Comparison of ENCODE assay signal across 9 cellular contexts in the genomic region with DNA sequence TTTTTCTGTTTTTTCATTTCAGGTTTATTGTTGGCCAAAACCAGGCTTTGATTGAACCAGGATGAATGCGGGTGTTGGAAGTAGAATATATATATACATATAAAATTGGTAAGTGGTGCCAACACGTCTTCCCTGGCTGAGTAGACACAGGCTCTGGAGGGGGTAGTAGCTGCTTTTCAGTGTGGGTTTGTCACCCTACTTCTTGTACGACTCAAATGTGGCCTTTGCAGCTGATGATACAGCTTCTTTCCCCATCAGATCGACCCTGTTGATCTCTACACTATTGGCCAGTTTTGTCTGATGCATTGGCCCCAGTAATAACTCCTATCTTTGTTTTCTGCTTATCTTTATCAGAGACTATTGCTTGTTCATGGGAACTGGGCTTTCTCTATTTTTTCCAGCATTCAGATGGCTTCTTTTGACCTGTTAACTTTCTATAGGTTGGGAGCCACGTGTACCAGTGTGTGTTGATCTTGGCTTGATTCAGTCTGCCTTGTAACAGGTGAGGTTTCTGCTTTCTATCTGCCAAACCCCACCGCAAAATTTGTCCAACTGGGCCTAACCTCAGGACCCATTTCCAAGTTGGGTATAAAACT. TPM values are rescaled to one million over a fixed set of nuclear protein-coding genes. Genes with fewer than 3 reads are reported as not detected.
DNase-seq lines count a peak whose midpoint lies in the region; FAIRE-seq and TF ChIP-seq lines count a peak whose summit lies in the region.
"Had no signal": no experiment of that assay in that cellular context is flagged by ENCODE, and none has a peak within 500 bp of the region (broad histone marks: within the 10 kb centered on the region; RNA-seq: fewer than 3 reads in every experiment).

No MANE protein-coding gene starts in this region.

- H3K27me3 ChIP-seq in rectal smooth muscle tissue (ENCODE audit: control insufficient read depth, insufficient read depth, low read length), result no peaks in the 10 kb centered on the region

- H3K27ac ChIP-seq in rectal smooth muscle tissue (ENCODE audit: low read depth, low read length), result no peak overlapping the region

- H3K36me3 ChIP-seq in rectal smooth muscle tissue (ENCODE audit: control insufficient read depth, insufficient read depth, low read length), result peaks cover 50% of the 10 kb centered on the region

- no peak overlapping the region for H3K9ac ChIP-seq in rectal smooth muscle tissue (ENCODE audit: low read length)

- TF ChIP-seq POLR2A in GM12892 (IDR thresholded peaks at IDR 0.05; ENCODE audit: low read depth, low read length), result peak; percentile 12; the same call in 1 of the 2 replicates

- no peak for DNase-seq in GM12892 (ENCODE audit: insufficient read length)
- DNase-seq in epithelial cell of proximal tubule (ENCODE audit: low read depth), result no peak
- DNase-seq in germinal center (ENCODE audit: low spot score), result no peak
- DNase-seq in cerebellum (ENCODE audit: low spot score), result no peak
- DNase-seq in SK-N-DZ (ENCODE audit: low spot score), result no peak
- DNase-seq in islet precursor cell, result no peak

- H3K4me3 ChIP-seq in epithelial cell of proximal tubule (ENCODE audit: low read depth, low read length) (peak overlapping the region; percentile 98), rectal smooth muscle tissue (ENCODE audit: low read length) (peak overlapping the region; percentile 99)

- TF ChIP-seq CTCF in epithelial cell of proximal tubule (conservative IDR thresholded peaks at IDR 0.05; ENCODE audit: low read depth, low read length), result no peak

- peaks cover 15% of the 10 kb centered on the region for H3K4me1 ChIP-seq in rectal smooth muscle tissue (ENCODE audit: control insufficient read depth, insufficient read depth, low read length)

- no peak for FAIRE-seq in GM12892 (lab: Jason Lieb, UNC)
- FAIRE-seq: TTC549 had no signal

TF ChIP-seq in PFSK-1, 5 proteins besides CTCF, POLR2A, EP300 and RAD21:
- TF ChIP-seq REST (IDR thresholded peaks at IDR 0.05; ENCODE audit: insufficient read depth in 1 of 2, low read depth in 2 of 2, low read length in 2 of 2), result no peak
- no peak for TF ChIP-seq SIN3A (IDR thresholded peaks at IDR 0.05; ENCODE audit: borderline replicate concordance, insufficient read depth, low read length)
- TF ChIP-seq POLR2AphosphoS5 (IDR thresholded peaks at IDR 0.05; ENCODE audit: low read depth, low read length), result no peak
- TF ChIP-seq TAF1 (IDR thresholded peaks at IDR 0.05; ENCODE audit: borderline replicate concordance, insufficient read depth, low read length), result 0 out of 2 replicates have a peak, but pooled peaks have one; percentile 3
- no peak for TF ChIP-seq FOXP2 (optimal IDR thresholded peaks at IDR 0.05; ENCODE audit: borderline replicate concordance, extremely low read depth, extremely low read length, insufficient read depth)

RNA-seq across cellular contexts. Expression of gene ZNFX1, which starts 2.7 kb away (rescaled TPM):
- polyA plus RNA-seq in GM12892 (2012; ENCODE audit: missing spikeins), result 12.1 TPM
- polyA plus RNA-seq in PFSK-1 (2012; ENCODE audit: insufficient read length, low read depth), result 10.3 TPM
- 16.0 and 16.4 TPM in 2 replicates for total RNA-seq in epithelial cell of proximal tubule
- 12.8 TPM for total RNA-seq in cerebellum
- polyA plus RNA-seq in SK-N-DZ (2014; cell fraction: cytosol; rRNA removed), result 5.2 and 6.0 TPM in 2 replicates
- polyA plus RNA-seq in SK-N-DZ (2014; cell fraction: nucleus; rRNA removed), result 5.4 and 7.8 TPM in 2 replicates
